In genomic region chr4:182862166-182862875, GRCh38 we compare ENCODE assay signal across 14 cellular contexts. TPM values are rescaled to one million over a fixed set of nuclear protein-coding genes. Genes with fewer than 3 reads are reported as not detected.
DNase-seq lines count a peak whose midpoint lies in the region; ATAC-seq and TF ChIP-seq lines count a peak whose summit lies in the region.
"Had no signal": no experiment of that assay in that cellular context is flagged by ENCODE, and none has a peak within 500 bp of the region (broad histone marks: within the 10 kb centered on the region; RNA-seq: fewer than 3 reads in every experiment).

No MANE protein-coding gene starts in this region.

- H3K27me3 ChIP-seq in GM23338 (ENCODE audit: insufficient read depth) = no peaks in the 10 kb centered on the region
- H3K27me3 ChIP-seq: adrenal gland had no signal

- peaks cover 37% of the 10 kb centered on the region for H3K4me1 Mint-ChIP-seq in GM23338
- no peaks in the 10 kb centered on the region for H3K4me1 Mint-ChIP-seq in activated naive CD8-positive, alpha-beta T cell treated with anti-CD3 and anti-CD28 coated beads, Interleukin-2, amount 50 U/mL, for 24 hours

- no peak overlapping the region for H3K4me3 ChIP-seq in GM23338
- H3K4me3 ChIP-seq in retinal pigment epithelial cell (ENCODE audit: low read length) = no peak overlapping the region
- H3K4me3 ChIP-seq: adrenal gland, heart right ventricle had no signal

- H3K4me1 ChIP-seq in GM23338 (ENCODE audit: insufficient read depth) = peaks cover 23% of the 10 kb centered on the region; the same call in 1 of the 2 replicates

- no peaks in the 10 kb centered on the region for H3K36me3 ChIP-seq in GM23338 (ENCODE audit: insufficient read depth)
- H3K36me3 ChIP-seq: adrenal gland, heart right ventricle had no signal

- H3K36me3 Mint-ChIP-seq in GM23338 (ENCODE audit: low read depth) = no peaks in the 10 kb centered on the region
- H3K36me3 Mint-ChIP-seq in activated naive CD8-positive, alpha-beta T cell treated with anti-CD3 and anti-CD28 coated beads, Interleukin-2, amount 50 U/mL, for 24 hours (ENCODE audit: low read depth) = peaks cover 4% of the 10 kb centered on the region

- 0 out of 2 replicates have a peak overlapping the region, but pooled peaks have one; percentile 47 for H2AFZ ChIP-seq in GM23338

- H3K4me2 ChIP-seq in GM23338 = no peak overlapping the region
- H3K4me2 ChIP-seq: KMS-11 had no signal

- H3K27ac ChIP-seq in GM23338 (ENCODE audit: low read depth) = no peak overlapping the region
- H3K27ac ChIP-seq: adrenal gland, heart right ventricle, KMS-11 had no signal

- H3K79me2 ChIP-seq in GM23338 (replicated peaks; ENCODE audit: insufficient read depth) = no peaks in the 10 kb centered on the region

- no peaks in the 10 kb centered on the region for H3K9me3 Mint-ChIP-seq in GM23338
- peaks cover 4% of the 10 kb centered on the region for H3K9me3 Mint-ChIP-seq in activated naive CD8-positive, alpha-beta T cell treated with anti-CD3 and anti-CD28 coated beads, Interleukin-2, amount 50 U/mL, for 24 hours

- H3K4me3 Mint-ChIP-seq in GM23338 = no peak overlapping the region
- H3K4me3 Mint-ChIP-seq in activated naive CD8-positive, alpha-beta T cell treated with anti-CD3 and anti-CD28 coated beads, Interleukin-2, amount 50 U/mL, for 24 hours = no peak overlapping the region

- peak; percentile 18 to 36 for TF ChIP-seq CTCF in GM23338 (conservative IDR thresholded peaks at IDR 0.05; ENCODE audit: low read depth in 2 of 2)
- TF ChIP-seq CTCF in retinal pigment epithelial cell (conservative IDR thresholded peaks at IDR 0.05; ENCODE audit: low read depth, low read length) = peak; percentile 15

- peaks cover 16% of the 10 kb centered on the region for H3K27me3 Mint-ChIP-seq in GM23338 (ENCODE audit: insufficient read depth, low read depth, poor library complexity)
- H3K27me3 Mint-ChIP-seq in activated naive CD8-positive, alpha-beta T cell treated with anti-CD3 and anti-CD28 coated beads, Interleukin-2, amount 50 U/mL, for 24 hours = peaks cover 5% of the 10 kb centered on the region

- ATAC-seq in GM23338 (peak; percentile 80), esophagus mucosa (peak; percentile 57)
- no peak for ATAC-seq in activated naive CD8-positive, alpha-beta T cell treated with anti-CD3 and anti-CD28 coated beads, Interleukin-2, amount 50 U/mL, for 24 hours

- H3K27ac Mint-ChIP-seq in GM23338 = no peak overlapping the region
- H3K27ac Mint-ChIP-seq in activated naive CD8-positive, alpha-beta T cell treated with anti-CD3 and anti-CD28 coated beads, Interleukin-2, amount 50 U/mL, for 24 hours = no peak overlapping the region

- H3K9me2 ChIP-seq in GM23338 (ENCODE audit: insufficient read depth) = peaks cover 4% of the 10 kb centered on the region; the same call in 1 of the 2 replicates

- H3F3A ChIP-seq in GM23338 (replicated peaks; ENCODE audit: low read depth) = no peaks in the 10 kb centered on the region

- DNase-seq in GM23338 (ENCODE audit: low spot score) (peak; percentile 54), NCI-H2196 treated with DMSO at 0.1 percent for 48 hours (lab: John Stamatoyannopoulos, UW; ENCODE audit: unreplicated experiment) (peak; percentile 4), retinal pigment epithelial cell (ENCODE audit: low read depth) (no peak), CD1c-positive myeloid dendritic cell (ENCODE audit: extremely low spot score) (no peak), KG1 (lab: John Stamatoyannopoulos, UW) (no peak)
- DNase-seq in NK-92 treated with Interleukin-12 subunit alpha and Interleukin-12 subunit beta, amount 100 ng/mL, for 24 hours (lab: John Stamatoyannopoulos, UW) = no peak
- no peak for DNase-seq in activated naive CD8-positive, alpha-beta T cell treated with anti-CD3 and anti-CD28 coated beads, Interleukin-2, amount 50 U/mL, for 24 hours
- DNase-seq: activated CD8-positive, alpha-beta memory T cell treated with anti-CD3 and anti-CD28 coated beads, Interleukin-2, amount 50 U/mL, for 48 hours; adrenal gland; effector CD4-positive, alpha-beta T cell; heart right ventricle; NCI-H524 had no signal

- H4K20me1 ChIP-seq in GM23338 (replicated peaks; ENCODE audit: insufficient read depth) = no peaks in the 10 kb centered on the region

TF ChIP-seq in GM23338, 12 proteins besides CTCF, POLR2A, EP300 and RAD21:
- no peak for TF ChIP-seq JUNB (IDR thresholded peaks at IDR 0.05; ENCODE audit: unreplicated experiment)

RNA-seq across cellular contexts. Expression of gene DCTD, which starts 54.9 kb away (rescaled TPM):
- 39.3 and 45.2 TPM in 2 replicates for total RNA-seq in GM23338 (2014; rRNA removed; shearing (Covaris generic))
- 40.0 and 40.3 TPM in 2 replicates for polyA plus RNA-seq in GM23338 (2016; fragmentation: Nextera tagmentation; extraction: Ambion mirVana)
- total RNA-seq in esophagus mucosa = 72.1 TPM

Comparison
In these comparisons a context has a peak if more than half of its experiments do, and no peak if none do; other contexts are left out.
1. DNase-seq: peak in GM23338 (single experiment) and NCI-H2196 treated with DMSO at 0.1 percent for 48 hours (single experiment); none in retinal pigment epithelial cell (single experiment), NK-92 treated with Interleukin-12 subunit alpha and Interleukin-12 subunit beta, amount 100 ng/mL, for 24 hours (single experiment), CD1c-positive myeloid dendritic cell (single experiment), activated naive CD8-positive, alpha-beta T cell treated with anti-CD3 and anti-CD28 coated beads, Interleukin-2, amount 50 U/mL, for 24 hours (single experiment) and KG1 (single experiment).